Comparison of ENCODE assay signal across 10 cellular contexts in the genomic region with DNA sequence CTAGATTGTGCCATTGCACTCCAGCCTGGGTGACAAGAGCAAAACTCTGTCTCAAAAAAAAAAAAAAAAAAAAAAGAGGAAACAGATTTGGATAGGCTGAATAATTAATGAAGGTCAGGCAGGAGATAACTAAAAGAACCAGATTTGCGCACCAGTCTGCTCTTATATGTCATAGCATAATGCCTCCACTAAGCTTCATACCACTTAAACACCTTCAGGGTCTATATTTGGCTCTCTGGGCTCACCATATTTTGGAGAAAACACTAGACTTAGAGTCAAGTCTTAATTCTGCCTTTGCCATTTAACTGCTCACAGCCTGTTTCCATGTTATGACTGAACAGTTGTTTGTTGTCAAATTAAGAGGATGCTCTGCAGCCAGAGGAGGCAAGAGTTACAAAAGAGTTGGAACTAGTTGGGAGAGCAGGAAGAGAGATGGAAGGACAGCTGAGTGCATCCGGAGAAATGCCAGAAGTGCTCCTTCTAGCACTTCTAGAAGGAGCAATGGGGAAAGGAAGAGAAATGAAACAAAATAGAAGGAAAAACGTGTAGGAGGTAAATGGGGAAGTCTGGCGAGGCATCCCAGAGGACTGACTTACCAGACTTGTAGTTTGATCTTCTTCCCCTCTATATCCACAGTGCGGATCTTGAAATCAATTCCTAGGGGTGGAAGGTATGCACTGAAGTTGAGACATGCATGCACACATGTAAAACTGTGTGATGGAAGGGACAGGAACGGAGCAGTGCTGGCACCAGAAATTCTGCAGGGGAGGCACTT. TPM values are rescaled to one million over a fixed set of nuclear protein-coding genes. Genes with fewer than 3 reads are reported as not detected.
A peak's percentile ranks its signal among the peaks of the same experiment; 100 is the strongest.
DNase-seq lines count a peak whose midpoint lies in the region; ATAC-seq and TF ChIP-seq lines count a peak whose summit lies in the region.
"Had no signal": no experiment of that assay in that cellular context is flagged by ENCODE, and none has a peak within 500 bp of the region (broad histone marks: within the 10 kb centered on the region; RNA-seq: fewer than 3 reads in every experiment).

No MANE protein-coding gene starts in this region.

- POLR2A ChIA-PET in HCT116 (lab: Charles Lee) (no interaction called here), activated B cell treated with CpG ODN at 0.5 μM for 24 hours (lab: Charles Lee) (interaction anchor here (0.6 to 5.0 kb wide), 11 partner anchors 9 to 423 kb away, joined by 3 to 116 read pairs (median 26); partner anchors contain the start of genes CREB3L4, CRTC2, DENND4B and GATAD2B)

- H3K36me3 ChIP-seq in HCT116 (ENCODE audit: control insufficient read depth in 1 of 2, insufficient read depth in 2 of 2, low read length in 2 of 2) = peaks cover 3 to 4% of the 10 kb centered on the region in 2 experiments; a peak in 1 of 4 replicates

- TF ChIP-seq POLR2A in HCT116 (IDR thresholded peaks at IDR 0.05; ENCODE audit: borderline replicate concordance, extremely low read depth, insufficient read depth, insufficient read length) = no peak

- H3K9me2 ChIP-seq in HCT116 (ENCODE audit: insufficient read depth) = no peaks in the 10 kb centered on the region

- no peaks in the 10 kb centered on the region for H4K20me1 ChIP-seq in HCT116 (ENCODE audit: insufficient read depth)

- H3K27ac ChIP-seq in HCT116 (ENCODE audit: low read depth, low read length) = no peak overlapping the region
- H3K27ac ChIP-seq: VCaP had no signal

- no peaks in the 10 kb centered on the region for H3K9me3 Mint-ChIP-seq in activated B cell treated with CpG ODN at 0.5 μM for 24 hours
- peaks cover 2% of the 10 kb centered on the region for H3K9me3 Mint-ChIP-seq in glutamatergic neuron (ENCODE audit: unreplicated experiment)
- no peaks in the 10 kb centered on the region for H3K9me3 Mint-ChIP-seq in stimulated activated effector memory CD8-positive, alpha-beta T cell treated with anti-CD3 and anti-CD28 coated beads, Interleukin-12 subunit alpha, Interleukin-12 subunit beta, amount 100 ng/mL, for 72 hours

- BruUV-seq in HCT116 (replicated peaks; lab: Mats Ljungman, UMichigan) = no TSS peak

- H3K27me3 Mint-ChIP-seq in activated B cell treated with CpG ODN at 0.5 μM for 24 hours = no peaks in the 10 kb centered on the region
- H3K27me3 Mint-ChIP-seq in glutamatergic neuron (ENCODE audit: unreplicated experiment) = peaks cover 5% of the 10 kb centered on the region

- ATAC-seq in HCT116 (no peak), activated B cell treated with CpG ODN at 0.5 μM for 24 hours (ENCODE audit: low read depth) (no peak)
- ATAC-seq in stimulated activated effector memory CD8-positive, alpha-beta T cell treated with anti-CD3 and anti-CD28 coated beads, Interleukin-12 subunit alpha, Interleukin-12 subunit beta, amount 100 ng/mL, for 72 hours = no peak

- CTCF ChIA-PET in HCT116 (lab: Charles Lee) (interaction anchor here (0.7 kb wide), 1 partner anchor 95 kb away, joined by 3 read pairs; no protein-coding TSS in a partner anchor), activated B cell treated with CpG ODN at 0.5 μM for 24 hours (lab: Charles Lee) (interaction anchor here (1.2 to 4.6 kb wide), 7 partner anchors 17 to 209 kb away, joined by 3 to 49 read pairs (median 28); partner anchors contain the start of genes CREB3L4, DENND4B, GATAD2B and SLC27A3)

- RAD21 ChIA-PET in HCT116 (lab: Charles Lee; ENCODE audit: low non-redundant PET in 1 of 2, low total read pairs in 2 of 2, uncharacterized antibody in 2 of 2, unreplicated experiment in 2 of 2) = no interaction called here

- H3K4me3 Mint-ChIP-seq in activated B cell treated with CpG ODN at 0.5 μM for 24 hours (peak overlapping the region; percentile 47), glutamatergic neuron (ENCODE audit: unreplicated experiment) (peak overlapping the region; percentile 67)
- H3K4me3 Mint-ChIP-seq in stimulated activated effector memory CD8-positive, alpha-beta T cell treated with anti-CD3 and anti-CD28 coated beads, Interleukin-12 subunit alpha, Interleukin-12 subunit beta, amount 100 ng/mL, for 72 hours = no peak overlapping the region

- no peak overlapping the region for H3K4me3 ChIP-seq in HCT116 (replicated peaks in 1 of 2; ENCODE audit: low read depth in 1 of 2, low read length in 2 of 2)

- H3K4me1 ChIP-seq in HCT116 (ENCODE audit: control insufficient read depth in 1 of 2, insufficient read depth in 2 of 2, low read length in 2 of 2) = peaks cover 12 to 28% of the 10 kb centered on the region in 2 experiments

- peaks cover 32% of the 10 kb centered on the region for H3K4me1 Mint-ChIP-seq in activated B cell treated with CpG ODN at 0.5 μM for 24 hours
- H3K4me1 Mint-ChIP-seq in glutamatergic neuron (ENCODE audit: low read depth, unreplicated experiment) = peaks cover 14% of the 10 kb centered on the region
- peaks cover 29% of the 10 kb centered on the region for H3K4me1 Mint-ChIP-seq in stimulated activated effector memory CD8-positive, alpha-beta T cell treated with anti-CD3 and anti-CD28 coated beads, Interleukin-12 subunit alpha, Interleukin-12 subunit beta, amount 100 ng/mL, for 72 hours

- no peak for TF ChIP-seq CTCF in HCT116 (IDR thresholded peaks at IDR 0.05 in 2 of 3, conservative IDR thresholded peaks at IDR 0.05 in 1 of 3; ENCODE audit: borderline replicate concordance in 1 of 3, insufficient read depth in 1 of 3, low read depth in 2 of 3, low read length in 2 of 3)
- no peak for TF ChIP-seq CTCF in activated B cell treated with CpG ODN at 0.5 μM for 24 hours (IDR thresholded peaks at IDR 0.05)
- TF ChIP-seq CTCF in glutamatergic neuron (IDR thresholded peaks at IDR 0.05; ENCODE audit: partially characterized antibody, unreplicated experiment) = no peak

- no peaks in the 10 kb centered on the region for H3K27me3 ChIP-seq in HCT116 (ENCODE audit: insufficient read depth, low read length)

- H3K36me3 Mint-ChIP-seq in activated B cell treated with CpG ODN at 0.5 μM for 24 hours (ENCODE audit: low read depth) (no peaks in the 10 kb centered on the region), glutamatergic neuron (ENCODE audit: unreplicated experiment) (no peaks in the 10 kb centered on the region)
- peaks cover 6% of the 10 kb centered on the region for H3K36me3 Mint-ChIP-seq in stimulated activated effector memory CD8-positive, alpha-beta T cell treated with anti-CD3 and anti-CD28 coated beads, Interleukin-12 subunit alpha, Interleukin-12 subunit beta, amount 100 ng/mL, for 72 hours

- DNase-seq in HCT116 (ENCODE audit: low read depth, low spot score) (no peak), activated B cell treated with CpG ODN at 0.5 μM for 24 hours (no peak), glutamatergic neuron (no peak), NOMO-1 (lab: John Stamatoyannopoulos, UW; ENCODE audit: unreplicated experiment in 2 of 2) (no peak), DMS79 (lab: John Stamatoyannopoulos, UW) (no peak), NCI-H1092 (lab: John Stamatoyannopoulos, UW) (no peak)
- DNase-seq in stimulated activated effector memory CD8-positive, alpha-beta T cell treated with anti-CD3 and anti-CD28 coated beads, Interleukin-12 subunit alpha, Interleukin-12 subunit beta, amount 100 ng/mL, for 72 hours (ENCODE audit: low spot score in 2 of 2) = no peak
- DNase-seq in stimulated activated naive CD4-positive, alpha-beta T cell treated with Interleukin-2 at 50 U/mL for 16 hours (lab: John Stamatoyannopoulos, UW) = no peak
- DNase-seq: NCI-H1048 had no signal

- H3K9ac ChIP-seq in HCT116 (ENCODE audit: low read length) = no peak overlapping the region

- H3K4me2 ChIP-seq in HCT116 (ENCODE audit: low read length) = peak overlapping the region; percentile 80; the same call in 1 of the 2 replicates

- H3K27ac Mint-ChIP-seq in activated B cell treated with CpG ODN at 0.5 μM for 24 hours (peak overlapping the region; percentile 13), glutamatergic neuron (ENCODE audit: unreplicated experiment) (no peak overlapping the region)
- H3K27ac Mint-ChIP-seq in stimulated activated effector memory CD8-positive, alpha-beta T cell treated with anti-CD3 and anti-CD28 coated beads, Interleukin-12 subunit alpha, Interleukin-12 subunit beta, amount 100 ng/mL, for 72 hours = peak overlapping the region; percentile 9

- no peak overlapping the region for H2AFZ ChIP-seq in HCT116 (ENCODE audit: low read depth, low read length, poor library complexity, severe bottlenecking)

- TF ChIP-seq RAD21 in HCT116 (IDR thresholded peaks at IDR 0.05; ENCODE audit: low read depth) = no peak

- peaks cover 4% of the 10 kb centered on the region; the same call in 1 of the 2 replicates for H3K79me2 ChIP-seq in HCT116 (ENCODE audit: insufficient read depth, low read length)

- H3K9me3 ChIP-seq in HCT116 (ENCODE audit: control insufficient read depth in 1 of 2, insufficient read depth in 1 of 2, low read depth in 1 of 2, low read length in 2 of 2) = no peaks in the 10 kb centered on the region

- intact Hi-C loops in HCT116 (cut with micrococcal nuclease) = no loop called here
- intact Hi-C loops in activated B cell treated with CpG ODN at 0.5 μM for 24 hours (cut with micrococcal nuclease) = no loop called here

TF ChIP-seq in HCT116, 20 proteins besides CTCF, POLR2A, EP300 and RAD21 (continues in another document):
- no peak for TF ChIP-seq SP1 (IDR thresholded peaks at IDR 0.05; ENCODE audit: low read depth)

RNA-seq across cellular contexts. Expression of gene RAB13, which starts 1.8 kb away (rescaled TPM):
- 93.6 TPM for total RNA-seq in HCT116 (2021; ENCODE audit: unreplicated experiment)
- polyA plus RNA-seq in HCT116 (2012) = 86.0 and 107 TPM in 2 replicates
- 48.2 and 49.1 TPM in 2 replicates for total RNA-seq in activated B cell treated with CpG ODN at 0.5 μM for 24 hours
- total RNA-seq in glutamatergic neuron (ENCODE audit: unreplicated experiment) = 29.9 TPM

RNA-seq across cellular contexts. Expression of gene RPS27, which starts 6.2 kb away (rescaled TPM):
- total RNA-seq in HCT116 (2021; ENCODE audit: unreplicated experiment) = 1,905 TPM
- polyA plus RNA-seq in HCT116 (2012) = 4,812 and 5,865 TPM in 2 replicates
- 3,463 and 4,673 TPM in 2 replicates for total RNA-seq in activated B cell treated with CpG ODN at 0.5 μM for 24 hours
- 881 TPM for total RNA-seq in glutamatergic neuron (ENCODE audit: unreplicated experiment)

RNA-seq across cellular contexts. Expression of gene JTB, which starts 6.8 kb away (rescaled TPM):
- total RNA-seq in HCT116 (2021; ENCODE audit: unreplicated experiment) (123 TPM), activated B cell treated with CpG ODN at 0.5 μM for 24 hours (137 and 147 TPM in 2 replicates), glutamatergic neuron (ENCODE audit: unreplicated experiment) (48.6 TPM)
- polyA plus RNA-seq in HCT116 (2012) = 99.5 and 119 TPM in 2 replicates

RNA-seq across cellular contexts. Expression of gene CREB3L4, which starts 16.6 kb away (rescaled TPM):
- total RNA-seq in HCT116 (2021; ENCODE audit: unreplicated experiment) = 15.3 TPM
- 17.8 and 19.1 TPM in 2 replicates for polyA plus RNA-seq in HCT116 (2012)
- 9.4 and 10.2 TPM in 2 replicates for total RNA-seq in activated B cell treated with CpG ODN at 0.5 μM for 24 hours
- total RNA-seq in glutamatergic neuron (ENCODE audit: unreplicated experiment) = 14.3 TPM

RNA-seq across cellular contexts. Expression of gene SLC39A1, which starts 21.0 kb away (rescaled TPM):
- total RNA-seq in HCT116 (2021; ENCODE audit: unreplicated experiment) (51.5 TPM), activated B cell treated with CpG ODN at 0.5 μM for 24 hours (51.3 and 56.3 TPM in 2 replicates), glutamatergic neuron (ENCODE audit: unreplicated experiment) (28.1 TPM)
- 52.2 and 57.3 TPM in 2 replicates for polyA plus RNA-seq in HCT116 (2012)
